6 cellular contexts compared by ENCODE assay signal in genomic region chr17:4708436-4708835, GRCh38. TPM values are rescaled to one million over a fixed set of nuclear protein-coding genes. Genes with fewer than 3 reads are reported as not detected.
DNase-seq lines count a peak whose midpoint lies in the region; ATAC-seq and TF ChIP-seq lines count a peak whose summit lies in the region.

No MANE protein-coding gene starts in this region.

- H3K4me3 Mint-ChIP-seq in activated CD8-positive, alpha-beta T cell treated with anti-CD3 and anti-CD28 coated beads for 36 hours: peak overlapping the region; percentile 59
- no peak overlapping the region for H3K4me3 Mint-ChIP-seq in chondrocyte (ENCODE audit: unreplicated experiment)

- DNase-seq in NCI-H1694 (lab: John Stamatoyannopoulos, UW) (peak; percentile 12), NCI-H1694 treated with DMSO at 0.1 percent for 48 hours (lab: John Stamatoyannopoulos, UW) (no peak), chondrocyte (ENCODE audit: low spot score) (no peak), HuH-7 (ENCODE audit: low spot score) (no peak)
- peak; percentile 87 for DNase-seq in activated CD8-positive, alpha-beta T cell treated with anti-CD3 and anti-CD28 coated beads for 36 hours
- DNase-seq in stimulated activated CD4-positive, alpha-beta T cell treated with anti-CD3 and anti-CD28 coated beads, Interleukin-2, amount 100 ng/mL, for 48 hours: peak; percentile 37 to 47

- H3K27ac Mint-ChIP-seq in activated CD8-positive, alpha-beta T cell treated with anti-CD3 and anti-CD28 coated beads for 36 hours: peak overlapping the region; percentile 46
- H3K27ac Mint-ChIP-seq in chondrocyte (ENCODE audit: unreplicated experiment): no peak overlapping the region

- CTCF ChIA-PET in activated CD8-positive, alpha-beta T cell treated with anti-CD3 and anti-CD28 coated beads for 36 hours (lab: Charles Lee): interaction anchor here (0.8 to 2.1 kb wide), 4 partner anchors 82 to 183 kb away, joined by 3 to 13 read pairs (median 4); no protein-coding TSS in a partner anchor

- H3K9me3 Mint-ChIP-seq in activated CD8-positive, alpha-beta T cell treated with anti-CD3 and anti-CD28 coated beads for 36 hours: no peaks in the 10 kb centered on the region
- no peaks in the 10 kb centered on the region for H3K9me3 Mint-ChIP-seq in chondrocyte (ENCODE audit: low read depth)

- peaks cover 30% of the 10 kb centered on the region for H3K36me3 Mint-ChIP-seq in activated CD8-positive, alpha-beta T cell treated with anti-CD3 and anti-CD28 coated beads for 36 hours (ENCODE audit: low read depth)
- H3K36me3 Mint-ChIP-seq in chondrocyte (ENCODE audit: low read depth): no peaks in the 10 kb centered on the region

- intact Hi-C loops in activated CD8-positive, alpha-beta T cell treated with anti-CD3 and anti-CD28 coated beads for 36 hours (cut with micrococcal nuclease): loop anchor here (5.0 to 10.0 kb wide), 2 partner anchors 144 to 179 kb away; partner anchors contain the start of gene GGT6

- no peak for TF ChIP-seq CTCF in activated CD8-positive, alpha-beta T cell treated with anti-CD3 and anti-CD28 coated beads for 36 hours (IDR thresholded peaks at IDR 0.05)
- TF ChIP-seq CTCF in chondrocyte (IDR thresholded peaks at IDR 0.05): no peak

- ATAC-seq in activated CD8-positive, alpha-beta T cell treated with anti-CD3 and anti-CD28 coated beads for 36 hours: no peak

- POLR2A ChIA-PET in activated CD8-positive, alpha-beta T cell treated with anti-CD3 and anti-CD28 coated beads for 36 hours (lab: Charles Lee): interaction anchor here (0.7 to 0.8 kb wide), 3 partner anchors 11 to 148 kb away, joined by 3 read pairs; partner anchors contain the start of gene GGT6

- H3K27me3 Mint-ChIP-seq in activated CD8-positive, alpha-beta T cell treated with anti-CD3 and anti-CD28 coated beads for 36 hours: no peaks in the 10 kb centered on the region
- no peaks in the 10 kb centered on the region for H3K27me3 Mint-ChIP-seq in chondrocyte (ENCODE audit: low read depth)

- H3K4me1 Mint-ChIP-seq in activated CD8-positive, alpha-beta T cell treated with anti-CD3 and anti-CD28 coated beads for 36 hours (ENCODE audit: low read depth): peaks cover 40% of the 10 kb centered on the region
- peaks cover 17% of the 10 kb centered on the region for H3K4me1 Mint-ChIP-seq in chondrocyte (ENCODE audit: low read depth)

RNA-seq across cellular contexts. Expression of gene ARRB2, which starts 2.0 kb away (rescaled TPM):
- total RNA-seq in activated CD8-positive, alpha-beta T cell treated with anti-CD3 and anti-CD28 coated beads for 36 hours: 100 to 1,000 TPM; 163 to 176 TPM
- total RNA-seq in chondrocyte: 7.1 to 11.8 TPM (median 7.2 TPM) in 3 replicates

RNA-seq across cellular contexts. Expression of gene PELP1, which starts 4.5 kb away (rescaled TPM):
- 100 to 1,000 TPM; 108 to 117 TPM for total RNA-seq in activated CD8-positive, alpha-beta T cell treated with anti-CD3 and anti-CD28 coated beads for 36 hours
- 44.1 to 56.2 TPM (median 48.2 TPM) in 3 replicates for total RNA-seq in chondrocyte

RNA-seq across cellular contexts. Expression of gene MED11, which starts 22.8 kb away (rescaled TPM):
- total RNA-seq in activated CD8-positive, alpha-beta T cell treated with anti-CD3 and anti-CD28 coated beads for 36 hours: 10 to 100 TPM; 19.0 to 23.8 TPM
- 14.6 to 21.3 TPM (median 16.9 TPM) in 3 replicates for total RNA-seq in chondrocyte

RNA-seq across cellular contexts. Expression of gene ZMYND15, which starts 31.2 kb away (rescaled TPM):
- not detected for total RNA-seq in activated CD8-positive, alpha-beta T cell treated with anti-CD3 and anti-CD28 coated beads for 36 hours
- 0.23 to 0.48 TPM (median 0.45 TPM) in 3 replicates for total RNA-seq in chondrocyte

RNA-seq across cellular contexts. Expression of gene CXCL16, which starts 31.3 kb away (rescaled TPM):
- 1 to 10 TPM; 2.0 to 2.5 TPM for total RNA-seq in activated CD8-positive, alpha-beta T cell treated with anti-CD3 and anti-CD28 coated beads for 36 hours
- 4.7 to 8.0 TPM (median 5.4 TPM) in 3 replicates for total RNA-seq in chondrocyte

Comparison
In these comparisons a context has a peak if more than half of its experiments do, and no peak if none do; other contexts are left out.
1. DNase-seq: peak in NCI-H1694 (single experiment), activated CD8-positive, alpha-beta T cell treated with anti-CD3 and anti-CD28 coated beads for 36 hours (single experiment) and stimulated activated CD4-positive, alpha-beta T cell treated with anti-CD3 and anti-CD28 coated beads, Interleukin-2, amount 100 ng/mL, for 48 hours (2 of 2); none in NCI-H1694 treated with DMSO at 0.1 percent for 48 hours (single experiment), chondrocyte (single experiment) and HuH-7 (single experiment).
2. RNA of gene ARRB2, which starts 2.0 kb away (total RNA-seq): 163 to 176 TPM in activated CD8-positive, alpha-beta T cell treated with anti-CD3 and anti-CD28 coated beads for 36 hours; 7.1 to 11.8 TPM in chondrocyte; every median in the first group is over 10 times any median in the second.